Comparison of ENCODE assay signal across 8 cellular contexts in the genomic region with DNA sequence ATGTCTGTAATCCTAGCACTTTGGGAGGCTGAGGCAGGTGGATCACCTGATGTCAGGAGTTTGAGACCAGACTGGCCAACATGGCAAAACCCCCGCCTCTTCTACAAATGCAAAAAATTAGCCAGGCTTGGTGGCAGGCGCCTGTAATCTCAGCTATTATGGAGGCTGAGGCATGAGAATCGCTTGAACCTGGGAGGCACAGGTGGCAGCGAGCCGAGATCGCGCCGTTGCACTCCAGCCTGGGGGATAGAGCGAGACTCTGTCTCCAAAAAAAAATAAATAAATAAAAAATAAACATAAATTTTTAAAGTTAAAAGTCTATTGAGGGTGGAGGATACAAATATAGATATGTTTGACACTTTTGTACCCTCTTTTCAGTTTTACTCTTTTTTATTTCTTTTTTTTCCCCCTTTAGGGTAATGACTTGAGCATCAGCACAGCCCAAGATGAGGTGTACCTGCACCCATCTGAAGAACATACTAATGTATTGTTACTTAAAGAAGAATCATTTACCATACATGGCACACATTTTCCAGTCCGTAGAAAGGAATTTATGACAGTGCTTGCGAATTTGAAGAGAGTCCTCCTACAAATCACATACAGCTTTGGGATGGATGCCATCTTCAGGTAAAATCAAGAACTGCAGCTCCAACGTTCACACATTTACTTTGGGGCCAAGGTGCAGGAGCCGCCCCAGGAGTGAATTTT.
DNase-seq lines count a peak whose midpoint lies in the region; ATAC-seq and TF ChIP-seq lines count a peak whose summit lies in the region.

No MANE protein-coding gene starts in this region.

- intact Hi-C loops in colonic mucosa (cut with DNase I) (no loop called here), right lobe of liver (cut with DNase I) (no loop called here)

- H3K4me3 ChIP-seq in colonic mucosa (no peak overlapping the region), right lobe of liver (no peak overlapping the region)

- no peak for TF ChIP-seq POLR2A in right lobe of liver (IDR thresholded peaks at IDR 0.05)

- H3K9ac ChIP-seq in colonic mucosa (ENCODE audit: low read depth in 2 of 2, low read length in 2 of 2) = no peak overlapping the region

- WGBS in right lobe of liver (ENCODE audit: insufficient coverage, low coverage, low lambda C conversion rate, missing lambda C conversion rate) = 54% methylated on average over 12 of the region's 13 CpGs

- H3K27ac ChIP-seq in VCaP (no peak overlapping the region), colonic mucosa (peak overlapping the region; percentile 48), right lobe of liver (no peak overlapping the region)

- H3K27me3 ChIP-seq in colonic mucosa (no peaks in the 10 kb centered on the region), right lobe of liver (peaks cover 0 to 4% of the 10 kb centered on the region in 2 donors)

- H3K36me3 ChIP-seq in colonic mucosa = no peaks in the 10 kb centered on the region
- H3K36me3 ChIP-seq in right lobe of liver = no peaks in the 10 kb centered on the region

- ATAC-seq in GM18508 (IDR thresholded peaks at IDR 0.05; ENCODE audit: insufficient read depth, unreplicated experiment) (peak; percentile 85), HG02943 (IDR thresholded peaks at IDR 0.05; ENCODE audit: low read depth, unreplicated experiment) (peak; percentile 90), right lobe of liver (peak; percentile 76 to 86 (median 82))

- DNase-seq in Ammon's horn (ENCODE audit: low spot score) (peak; percentile 81), NCI-H187 (lab: John Stamatoyannopoulos, UW) (peak; percentile 14 to 57), colonic mucosa (peak; percentile 89), right lobe of liver (no peak)
- peak; percentile 64 for DNase-seq in stimulated activated CD8-positive, alpha-beta memory T cell treated with anti-CD3 and anti-CD28 coated beads, Interleukin-4, amount 100 ng/mL, for 48 hours

- TF ChIP-seq CTCF in VCaP (conservative IDR thresholded peaks at IDR 0.05) (peak; percentile 93), colonic mucosa (IDR thresholded peaks at IDR 0.05) (peak; percentile 85), right lobe of liver (IDR thresholded peaks at IDR 0.05) (peak; percentile 65 to 80 (median 74))

- H3K9me3 ChIP-seq in colonic mucosa (no peaks in the 10 kb centered on the region), right lobe of liver (no peaks in the 10 kb centered on the region)

- H3K4me1 ChIP-seq in colonic mucosa = peaks cover 5% of the 10 kb centered on the region
- no peaks in the 10 kb centered on the region for H3K4me1 ChIP-seq in right lobe of liver

Comparison
In these comparisons a context has a peak if more than half of its experiments do, and no peak if none do; other contexts are left out.
1. DNase-seq: peak in Ammon's horn (single experiment), NCI-H187 (2 of 2), colonic mucosa (single experiment) and stimulated activated CD8-positive, alpha-beta memory T cell treated with anti-CD3 and anti-CD28 coated beads, Interleukin-4, amount 100 ng/mL, for 48 hours (single experiment); none in right lobe of liver (0 of 3).
2. Peak in every context shown above with its lines, with median percentiles within 50 percentile points of each other: ATAC-seq and CTCF ChIP-seq.